ENCODE assay signal across 7 cellular contexts in genomic region chr22:50628543-50629134, GRCh38. TPM values are rescaled to one million over a fixed set of nuclear protein-coding genes. Genes with fewer than 3 reads are reported as not detected.
DNase-seq lines count a peak whose midpoint lies in the region; ATAC-seq and TF ChIP-seq lines count a peak whose summit lies in the region.

No MANE protein-coding gene starts in this region.

- no peak for ATAC-seq in activated CD8-positive, alpha-beta T cell treated with anti-CD3 and anti-CD28 coated beads for 36 hours
- no peak for ATAC-seq in GM21529 (IDR thresholded peaks at IDR 0.05; ENCODE audit: unreplicated experiment)

- H3K4me3 Mint-ChIP-seq in activated CD8-positive, alpha-beta T cell treated with anti-CD3 and anti-CD28 coated beads for 36 hours = peak overlapping the region; percentile 86

- CTCF ChIA-PET in activated CD8-positive, alpha-beta T cell treated with anti-CD3 and anti-CD28 coated beads for 36 hours (lab: Charles Lee) = interaction anchor here (0.9 to 1.0 kb wide), 2 partner anchors 25 to 103 kb away, joined by 3 to 4 read pairs; partner anchors contain the start of gene SCO2

- DNase-seq in HFF-Myc (ENCODE audit: extremely low read depth, low read depth) (no peak), substantia nigra (lab: John Stamatoyannopoulos, UW) (no peak), COLO829 (ENCODE audit: low spot score) (no peak)
- peak; percentile 31 for DNase-seq in activated CD8-positive, alpha-beta T cell treated with anti-CD3 and anti-CD28 coated beads for 36 hours
- DNase-seq in activated effector memory CD4-positive, alpha-beta T cell treated with Interleukin-2 at 50 U/mL for 16 hours = no peak

- H3K4me3 ChIP-seq in HFF-Myc (replicated peaks; ENCODE audit: low read depth, low read length) = peak overlapping the region; percentile 75
- peak overlapping the region; percentile 79 for H3K4me3 ChIP-seq in iPS-18a (ENCODE audit: low read length)

- TF ChIP-seq CTCF in HFF-Myc (IDR thresholded peaks at IDR 0.05; ENCODE audit: low read depth, low read length, missing control alignments) = no peak
- TF ChIP-seq CTCF in activated CD8-positive, alpha-beta T cell treated with anti-CD3 and anti-CD28 coated beads for 36 hours (IDR thresholded peaks at IDR 0.05) = no peak

- POLR2A ChIA-PET in activated CD8-positive, alpha-beta T cell treated with anti-CD3 and anti-CD28 coated beads for 36 hours (lab: Charles Lee) = interaction anchor here (0.6 to 0.8 kb wide), 2 partner anchors 89 to 103 kb away, joined by 3 read pairs; partner anchors contain the start of gene SCO2

- peak overlapping the region; percentile 59 for H3K27ac Mint-ChIP-seq in activated CD8-positive, alpha-beta T cell treated with anti-CD3 and anti-CD28 coated beads for 36 hours

- H3K27ac ChIP-seq in iPS-18a (ENCODE audit: low read length) (no peak overlapping the region), substantia nigra (ENCODE audit: low read depth, low read length, poor library complexity, severe bottlenecking) (peak overlapping the region; percentile 44)

- H3K27me3 ChIP-seq in iPS-18a (ENCODE audit: control insufficient read depth, insufficient read depth, low read length) = peaks cover 14% of the 10 kb centered on the region

- no peaks in the 10 kb centered on the region for H3K9me3 ChIP-seq in iPS-18a (ENCODE audit: control insufficient read depth, low read depth, low read length)

- H3K9ac ChIP-seq in iPS-18a (ENCODE audit: low read length) = peak overlapping the region; percentile 45

- peaks cover 19% of the 10 kb centered on the region for H3K4me1 Mint-ChIP-seq in activated CD8-positive, alpha-beta T cell treated with anti-CD3 and anti-CD28 coated beads for 36 hours (ENCODE audit: low read depth)

- peaks cover 2% of the 10 kb centered on the region for H3K36me3 Mint-ChIP-seq in activated CD8-positive, alpha-beta T cell treated with anti-CD3 and anti-CD28 coated beads for 36 hours (ENCODE audit: low read depth)

- H3K9me3 Mint-ChIP-seq in activated CD8-positive, alpha-beta T cell treated with anti-CD3 and anti-CD28 coated beads for 36 hours = no peaks in the 10 kb centered on the region

- no peaks in the 10 kb centered on the region for H3K36me3 ChIP-seq in iPS-18a (ENCODE audit: control insufficient read depth, low read depth, low read length)

- H3K4me1 ChIP-seq in iPS-18a (ENCODE audit: control insufficient read depth, low read depth, low read length) = no peaks in the 10 kb centered on the region

- intact Hi-C loops in activated CD8-positive, alpha-beta T cell treated with anti-CD3 and anti-CD28 coated beads for 36 hours (cut with micrococcal nuclease) = no loop called here

- no peaks in the 10 kb centered on the region for H3K27me3 Mint-ChIP-seq in activated CD8-positive, alpha-beta T cell treated with anti-CD3 and anti-CD28 coated beads for 36 hours

RNA-seq across cellular contexts. Expression of gene ARSA, which starts 0.7 kb away (rescaled TPM):
- total RNA-seq in activated CD8-positive, alpha-beta T cell treated with anti-CD3 and anti-CD28 coated beads for 36 hours = 10 to 100 TPM; 11.6 to 11.8 TPM

RNA-seq across cellular contexts. Expression of gene MAPK8IP2, which starts 28.0 kb away (rescaled TPM):
- total RNA-seq in activated CD8-positive, alpha-beta T cell treated with anti-CD3 and anti-CD28 coated beads for 36 hours = under 1 TPM; 0.11 TPM

RNA-seq across cellular contexts. Expression of gene SHANK3, which starts 44.0 kb away (rescaled TPM):
- under 1 TPM; 0.16 to 0.22 TPM for total RNA-seq in activated CD8-positive, alpha-beta T cell treated with anti-CD3 and anti-CD28 coated beads for 36 hours

RNA-seq across cellular contexts. Expression of gene CHKB, which starts 46.0 kb away (rescaled TPM):
- total RNA-seq in activated CD8-positive, alpha-beta T cell treated with anti-CD3 and anti-CD28 coated beads for 36 hours = 10 to 100 TPM; 55.6 to 60.3 TPM

RNA-seq across cellular contexts. Expression of gene CPT1B, which starts 50.4 kb away (rescaled TPM):
- total RNA-seq in activated CD8-positive, alpha-beta T cell treated with anti-CD3 and anti-CD28 coated beads for 36 hours = 10 to 100 TPM; 42.9 to 43.7 TPM
